8 cellular contexts compared by ENCODE assay signal in genomic region chr16:1533443-1533951, GRCh38. TPM values are rescaled to one million over a fixed set of nuclear protein-coding genes. Genes with fewer than 3 reads are reported as not detected.
DNase-seq lines count a peak whose midpoint lies in the region; ATAC-seq and TF ChIP-seq lines count a peak whose summit lies in the region.

TSS of gene TMEM204 (plus strand) at chr16:1533666. CDS start at chr16:1534276, 610 bp downstream.

- H3K36me3 Mint-ChIP-seq in WTC11 (no peaks in the 10 kb centered on the region), nephron (ENCODE audit: low read depth) (peaks cover 11% of the 10 kb centered on the region)

- peaks cover 60 to 91% (median 78%) of the 10 kb centered on the region in 10 experiments for H3K4me1 ChIP-seq in BLaER1 treated with 17β-estradiol and CSF1 and Interleukin-3, amounts not matched to agents 10 nM and 100 nM
- H3K4me1 ChIP-seq in esophagus (ENCODE audit: control insufficient read depth in 2 of 2, insufficient read depth in 2 of 2, low read length in 1 of 2), result peaks cover 0 to 47% of the 10 kb centered on the region in 2 donors

- 50 to 54% methylated on average over 27 of the region's 27 CpGs for WGBS in esophagus, 2 donors

- TF ChIP-seq CTCF in WTC11 (IDR thresholded peaks at IDR 0.05), result no peak
- no peak for TF ChIP-seq CTCF in nephron (IDR thresholded peaks at IDR 0.05; ENCODE audit: unreplicated experiment in 3 of 3)

- peak within 1 kb of the TSS in 8 of 10 experiments; percentile 1 to 58 (median 38); a peak in 12 of 20 replicates for H3K4me3 ChIP-seq in BLaER1 treated with 17β-estradiol and CSF1 and Interleukin-3, amounts not matched to agents 10 nM and 100 nM
- H3K4me3 ChIP-seq in esophagus (ENCODE audit: low read depth in 1 of 2, low read length in 2 of 2), result peak within 1 kb of the TSS; percentile 48 to 64

- peak; percentile 55 for ATAC-seq in WTC11
- ATAC-seq in GM18520 (IDR thresholded peaks at IDR 0.05; ENCODE audit: unreplicated experiment), result no peak
- no peak for ATAC-seq in GM21737 (IDR thresholded peaks at IDR 0.05; ENCODE audit: unreplicated experiment)

- DNase-seq in WTC11 (ENCODE audit: low spot score), result no peak
- no peak for DNase-seq in HuH-7.5 (ENCODE audit: low spot score)
- no peak for DNase-seq in NCI-H187 treated with DMSO at 0.1 percent for 48 hours (lab: John Stamatoyannopoulos, UW)

- peak within 1 kb of the TSS; percentile 69 to 95 (median 90) for H3K4me2 ChIP-seq in BLaER1 treated with 17β-estradiol and CSF1 and Interleukin-3, amounts not matched to agents 10 nM and 100 nM

- H3K27ac ChIP-seq in BLaER1 treated with 17β-estradiol and CSF1 and Interleukin-3, amounts not matched to agents 10 nM and 100 nM, result 0 out of 22 replicates have a peak within 1 kb of the TSS, but pooled peaks of 1 of the 11 experiments have one; percentile 7
- H3K27ac ChIP-seq in esophagus (ENCODE audit: low read depth in 2 of 2, low read length in 1 of 2), result peak within 1 kb of the TSS; percentile 88 to 95

- CTCF ChIA-PET in WTC11 (lab: Charles Lee), result no interaction called here

- H3K27ac Mint-ChIP-seq in WTC11, result 0 out of 2 replicates have a peak within 1 kb of the TSS, but pooled peaks have one; percentile 68
- peak within 1 kb of the TSS; percentile 98 to 99 (median 98) for H3K27ac Mint-ChIP-seq in nephron

- H3K4me1 Mint-ChIP-seq in WTC11 (no peaks in the 10 kb centered on the region), nephron (peaks cover 39% of the 10 kb centered on the region)

- H3K4me3 Mint-ChIP-seq in WTC11 (no peak within 1 kb of the TSS), nephron (peak within 1 kb of the TSS; percentile 80 to 90 (median 87))

- no peaks in the 10 kb centered on the region for H3K27me3 Mint-ChIP-seq in WTC11 (ENCODE audit: low read depth)
- no peaks in the 10 kb centered on the region for H3K27me3 Mint-ChIP-seq in nephron (ENCODE audit: low read depth)

- H3K9me3 Mint-ChIP-seq in WTC11 (no peaks in the 10 kb centered on the region), nephron (no peaks in the 10 kb centered on the region)

- H4K20me1 ChIP-seq in BLaER1 treated with 17β-estradiol and CSF1 and Interleukin-3, amounts not matched to agents 10 nM and 100 nM, result peaks cover 0 to 100% (median 85%) of the 10 kb centered on the region in 11 experiments; a peak in 20 of 22 replicates

- H3K9ac ChIP-seq in BLaER1 treated with 17β-estradiol and CSF1 and Interleukin-3, amounts not matched to agents 10 nM and 100 nM, result peak within 1 kb of the TSS; percentile 10 to 58 (median 37); a peak in 15 of 22 replicates

- peaks cover 77 to 97% (median 83%) of the 10 kb centered on the region in 11 experiments for H3K27me3 ChIP-seq in BLaER1 treated with 17β-estradiol and CSF1 and Interleukin-3, amounts not matched to agents 10 nM and 100 nM
- no peaks in the 10 kb centered on the region for H3K27me3 ChIP-seq in esophagus (ENCODE audit: control insufficient read depth in 1 of 2, insufficient read depth in 2 of 2, low read length in 2 of 2)

- POLR2A ChIA-PET in WTC11 (lab: Charles Lee), result no interaction called here

- no peaks in the 10 kb centered on the region for H3K9me3 ChIP-seq in BLaER1 treated with 17β-estradiol and CSF1 and Interleukin-3, amounts not matched to agents 10 nM and 100 nM (replicated peaks in 1 of 11)
- no peaks in the 10 kb centered on the region for H3K9me3 ChIP-seq in esophagus (ENCODE audit: control insufficient read depth in 2 of 2, insufficient read depth in 1 of 2, low read depth in 1 of 2, low read length in 1 of 2)

- no peaks in the 10 kb centered on the region for H3K36me3 ChIP-seq in BLaER1 treated with 17β-estradiol and CSF1 and Interleukin-3, amounts not matched to agents 10 nM and 100 nM
- peaks cover 0 to 22% of the 10 kb centered on the region in 2 donors for H3K36me3 ChIP-seq in esophagus (ENCODE audit: control insufficient read depth in 2 of 2, insufficient read depth in 2 of 2, low read length in 1 of 2)

TF ChIP-seq in WTC11, 78 proteins besides CTCF, POLR2A, EP300 and RAD21:
- TF ChIP-seq ZBTB21 (CRISPR knock-in tag; IDR thresholded peaks at IDR 0.05; ENCODE audit: borderline replicate concordance), result no peak
- no peak for TF ChIP-seq RORB (CRISPR knock-in tag; IDR thresholded peaks at IDR 0.05)
- TF ChIP-seq CBFB (CRISPR knock-in tag; IDR thresholded peaks at IDR 0.05; ENCODE audit: low read depth), result no peak
- TF ChIP-seq ZNF416 (CRISPR knock-in tag; IDR thresholded peaks at IDR 0.05), result no peak
- no peak for TF ChIP-seq CDX4 (CRISPR knock-in tag; IDR thresholded peaks at IDR 0.05; ENCODE audit: borderline replicate concordance)
- no peak for TF ChIP-seq ZNF263 (CRISPR knock-in tag; IDR thresholded peaks at IDR 0.05; ENCODE audit: low read depth)
- no peak for TF ChIP-seq NR2C2 (CRISPR knock-in tag; IDR thresholded peaks at IDR 0.05)
- no peak for TF ChIP-seq TEAD4 (CRISPR knock-in tag; IDR thresholded peaks at IDR 0.05)
- TF ChIP-seq USF1 (CRISPR knock-in tag; IDR thresholded peaks at IDR 0.05), result no peak
- no peak for TF ChIP-seq E2F4 (CRISPR knock-in tag; IDR thresholded peaks at IDR 0.05; ENCODE audit: borderline replicate concordance, low read depth)
- no peak for TF ChIP-seq NFE2L1 (CRISPR knock-in tag; IDR thresholded peaks at IDR 0.05)
- no peak for TF ChIP-seq GRHL2 (CRISPR knock-in tag; IDR thresholded peaks at IDR 0.05; ENCODE audit: insufficient replicate concordance, severe bottlenecking)
- TF ChIP-seq ZSCAN18 (CRISPR knock-in tag; IDR thresholded peaks at IDR 0.05), result no peak
- TF ChIP-seq ZNF425 (CRISPR knock-in tag; conservative IDR thresholded peaks at IDR 0.05), result no peak
- TF ChIP-seq E2F5 (CRISPR knock-in tag; IDR thresholded peaks at IDR 0.05), result no peak

RNA-seq across cellular contexts. Expression of gene TMEM204, which starts in this region (rescaled TPM):
- 0.18 to 0.35 TPM (median 0.30 TPM) in 3 replicates for total RNA-seq in WTC11 (2021)
- 1 to 10 TPM; 3.4 to 6.2 TPM for polyA plus RNA-seq in esophagus

Comparison
In these comparisons a context has a peak if more than half of its experiments do, and no peak if none do; other contexts are left out.
1. Peak in ATAC-seq in WTC11; RNA of the gene not detected or under 1 TPM.